Comparison of ENCODE assay signal across 8 cellular contexts in genomic region chr10:43136995-43137700, GRCh38. TPM values are rescaled to one million over a fixed set of nuclear protein-coding genes. Genes with fewer than 3 reads are reported as not detected.
DNase-seq lines count a peak whose midpoint lies in the region; ATAC-seq, FAIRE-seq and TF ChIP-seq lines count a peak whose summit lies in the region.

No MANE protein-coding gene starts in this region.

- H3K9me3 ChIP-seq in lower lobe of right lung: no peaks in the 10 kb centered on the region

- H3K27me3 Mint-ChIP-seq in activated naive CD4-positive, alpha-beta T cell treated with anti-CD3 and anti-CD28 coated beads, Interleukin-2, amount 10 ng/mL, durations not matched to agents 7 days and 5 days: peaks cover 3% of the 10 kb centered on the region

- intact Hi-C loops in lower lobe of right lung (cut with DNase I): no loop called here

- no peaks in the 10 kb centered on the region for H3K9me3 Mint-ChIP-seq in activated naive CD4-positive, alpha-beta T cell treated with anti-CD3 and anti-CD28 coated beads, Interleukin-2, amount 10 ng/mL, durations not matched to agents 7 days and 5 days

- H3K4me1 Mint-ChIP-seq in activated naive CD4-positive, alpha-beta T cell treated with anti-CD3 and anti-CD28 coated beads, Interleukin-2, amount 10 ng/mL, durations not matched to agents 7 days and 5 days: peaks cover 61% of the 10 kb centered on the region

- peaks cover 25% of the 10 kb centered on the region for H3K36me3 Mint-ChIP-seq in activated naive CD4-positive, alpha-beta T cell treated with anti-CD3 and anti-CD28 coated beads, Interleukin-2, amount 10 ng/mL, durations not matched to agents 7 days and 5 days

- no peak for DNase-seq in activated naive CD4-positive, alpha-beta T cell treated with anti-CD3 and anti-CD28 coated beads, Interleukin-2, amount 10 ng/mL, durations not matched to agents 7 days and 5 days
- no peak for DNase-seq in activated naive CD4-positive, alpha-beta T cell treated with anti-CD3 and anti-CD28 coated beads, Interleukin-2, amount 50 U/mL, for 16 hours
- no peak for DNase-seq in astrocyte of the cerebellum (ENCODE audit: low read depth)
- no peak for DNase-seq in lower lobe of right lung
- peak; percentile 2 for DNase-seq in urothelium cell line (ENCODE audit: low spot score)
- no peak for DNase-seq in NK-92 (lab: John Stamatoyannopoulos, UW; ENCODE audit: unreplicated experiment)
- DNase-seq in HTR-8/SVneo (ENCODE audit: insufficient read length, low spot score): no peak

- ATAC-seq in lower lobe of right lung (no peak), HG02852 (IDR thresholded peaks at IDR 0.05; ENCODE audit: unreplicated experiment) (no peak)

- no peak for FAIRE-seq in urothelium cell line (lab: Jason Lieb, UNC)
- no peak for FAIRE-seq in HTR-8/SVneo (lab: Jason Lieb, UNC)

- H3K4me3 Mint-ChIP-seq in activated naive CD4-positive, alpha-beta T cell treated with anti-CD3 and anti-CD28 coated beads, Interleukin-2, amount 10 ng/mL, durations not matched to agents 7 days and 5 days: peak overlapping the region; percentile 91

- no peak for TF ChIP-seq CTCF in astrocyte of the cerebellum (IDR thresholded peaks at IDR 0.05; ENCODE audit: low read depth, low read length, missing control alignments)
- no peak for TF ChIP-seq CTCF in lower lobe of right lung (IDR thresholded peaks at IDR 0.05)

- no peaks in the 10 kb centered on the region for H3K36me3 ChIP-seq in lower lobe of right lung

- H3K27ac Mint-ChIP-seq in activated naive CD4-positive, alpha-beta T cell treated with anti-CD3 and anti-CD28 coated beads, Interleukin-2, amount 10 ng/mL, durations not matched to agents 7 days and 5 days: peak overlapping the region; percentile 92

- H3K27me3 ChIP-seq in lower lobe of right lung (ENCODE audit: low read depth): no peaks in the 10 kb centered on the region

- CTCF ChIA-PET in activated naive CD4-positive, alpha-beta T cell treated with anti-CD3 and anti-CD28 coated beads, Interleukin-2, amount 10 ng/mL, durations not matched to agents 7 days and 5 days (lab: Charles Lee): interaction anchor here (1.1 to 4.6 kb wide), 2 partner anchors 16 to 65 kb away, joined by 3 to 32 read pairs; no protein-coding TSS in a partner anchor

- peak overlapping the region; percentile 87 for H3K4me3 ChIP-seq in astrocyte of the cerebellum (ENCODE audit: low read depth, low read length)
- H3K4me3 ChIP-seq in lower lobe of right lung: peak overlapping the region; percentile 95

- H3K27ac ChIP-seq in lower lobe of right lung: peak overlapping the region; percentile 96

- peaks cover 34% of the 10 kb centered on the region for H3K4me1 ChIP-seq in lower lobe of right lung

- in situ Hi-C loops in astrocyte of the cerebellum (cut with HindIII; ENCODE audit: low sequenced_read_pairs): no loop called here

RNA-seq across cellular contexts. Expression of gene CSGALNACT2, which starts 1.1 kb away (rescaled TPM):
- 36.4 TPM for total RNA-seq in lower lobe of right lung
